13 cellular contexts compared by ENCODE assay signal in genomic region chrX:136856527-136856926, GRCh38. TPM values are rescaled to one million over a fixed set of nuclear protein-coding genes. Genes with fewer than 3 reads are reported as not detected.
DNase-seq lines count a peak whose midpoint lies in the region; ATAC-seq and TF ChIP-seq lines count a peak whose summit lies in the region.
"Had no signal": no experiment of that assay in that cellular context is flagged by ENCODE, and none has a peak within 500 bp of the region (broad histone marks: within the 10 kb centered on the region; RNA-seq: fewer than 3 reads in every experiment).

No MANE protein-coding gene starts in this region.

- ATAC-seq in left cardiac atrium (peak; percentile 47 to 58), Right ventricle myocardium inferior (no peak), HG03025 (IDR thresholded peaks at IDR 0.05; ENCODE audit: low FRiP score, unreplicated experiment) (peak; percentile 84)
- ATAC-seq in stimulated activated naive CD8-positive, alpha-beta T cell treated with anti-CD3 and anti-CD28 coated beads, Interleukin-15, amount 100 ng/mL, for 72 hours = no peak

- intact Hi-C loops in left cardiac atrium (cut with DNase I) = no loop called here
- intact Hi-C loops in Right ventricle myocardium inferior (cut with DNase I) = no loop called here

- TF ChIP-seq EP300 in SK-N-SH (IDR thresholded peaks at IDR 0.05; ENCODE audit: borderline replicate concordance in 1 of 2, low read depth in 1 of 2, low read length in 1 of 2) = no peak

- H3K4me1 ChIP-seq in SK-N-SH (ENCODE audit: control insufficient read depth in 1 of 2, insufficient read depth in 2 of 2, low read depth in 1 of 2, low read length in 1 of 2) = no peaks in the 10 kb centered on the region

- no peak for TF ChIP-seq RAD21 in SK-N-SH (IDR thresholded peaks at IDR 0.05; ENCODE audit: low read length)

- no peaks in the 10 kb centered on the region for H4K20me1 ChIP-seq in SK-N-SH (ENCODE audit: insufficient read depth)

- peaks cover 0 to 24% of the 10 kb centered on the region in 2 experiments for H3K36me3 ChIP-seq in SK-N-SH (replicated peaks in 1 of 2; ENCODE audit: control insufficient read depth in 1 of 2, insufficient read depth in 2 of 2, low read length in 1 of 2)

- no peak for TF ChIP-seq CTCF in SK-N-SH (IDR thresholded peaks at IDR 0.05)

- no peaks in the 10 kb centered on the region for H3K9me3 Mint-ChIP-seq in stimulated activated naive CD8-positive, alpha-beta T cell treated with anti-CD3 and anti-CD28 coated beads, Interleukin-15, amount 100 ng/mL, for 72 hours

- H3K9ac ChIP-seq in SK-N-SH = no peak overlapping the region

- H3F3A ChIP-seq in SK-N-SH (replicated peaks; ENCODE audit: insufficient read depth) = no peaks in the 10 kb centered on the region

- H3K27ac ChIP-seq in SK-N-SH (ENCODE audit: low read depth in 2 of 2, low read length in 1 of 2) = no peak overlapping the region

- no peaks in the 10 kb centered on the region for H3K79me2 ChIP-seq in SK-N-SH (ENCODE audit: insufficient read depth)

- H3K9me2 ChIP-seq in SK-N-SH = no peaks in the 10 kb centered on the region

- peaks cover 41% of the 10 kb centered on the region for H3K4me1 Mint-ChIP-seq in stimulated activated naive CD8-positive, alpha-beta T cell treated with anti-CD3 and anti-CD28 coated beads, Interleukin-15, amount 100 ng/mL, for 72 hours

- H3K4me3 Mint-ChIP-seq in stimulated activated naive CD8-positive, alpha-beta T cell treated with anti-CD3 and anti-CD28 coated beads, Interleukin-15, amount 100 ng/mL, for 72 hours = no peak overlapping the region

- DNase-seq in left cardiac atrium = no peak
- DNase-seq in Right ventricle myocardium inferior (ENCODE audit: missing footprints) = no peak
- DNase-seq in RPMI8226 = peak; percentile 10
- no peak for DNase-seq in stimulated activated naive CD8-positive, alpha-beta T cell treated with anti-CD3 and anti-CD28 coated beads, Interleukin-15, amount 100 ng/mL, for 72 hours
- DNase-seq in stimulated activated CD4-positive, alpha-beta T cell treated with anti-CD3 and anti-CD28 coated beads, Interleukin-2, amount 100 ng/mL, for 48 hours = no peak
- DNase-seq in SK-N-SH = no peak
- no peak for DNase-seq in superior temporal gyrus (ENCODE audit: extremely low spot score)
- DNase-seq: amniotic stem cell, heart right ventricle, midbrain, NCI-H1930, retina had no signal

- CTCF ChIA-PET in SK-N-SH (lab: Yijun Ruan, JAX) = interaction anchor here (0.7 kb wide), 1 partner anchor 749 kb away, joined by 3 read pairs; no protein-coding TSS in a partner anchor

- no peaks in the 10 kb centered on the region for H3K27me3 ChIP-seq in SK-N-SH (ENCODE audit: insufficient read depth)
- H3K27me3 ChIP-seq: heart right ventricle had no signal

- no peak overlapping the region for H3K4me3 ChIP-seq in SK-N-SH (ENCODE audit: low read depth in 2 of 2, low read length in 1 of 2)
- H3K4me3 ChIP-seq: heart right ventricle had no signal

- H3K27ac Mint-ChIP-seq in stimulated activated naive CD8-positive, alpha-beta T cell treated with anti-CD3 and anti-CD28 coated beads, Interleukin-15, amount 100 ng/mL, for 72 hours = peak overlapping the region; percentile 23 to 72

- H2AFZ ChIP-seq in SK-N-SH (ENCODE audit: low read depth) = no peak overlapping the region

- WGBS in SK-N-SH (ENCODE audit: low lambda C conversion rate) = 59% methylated on average over 6 of the region's 6 CpGs

- H3K4me2 ChIP-seq in SK-N-SH = no peak overlapping the region

- POLR2A ChIA-PET in SK-N-SH (lab: Yijun Ruan, JAX) = interaction anchor here (1.0 kb wide), 1 partner anchor 24 kb away, joined by 4 read pairs; the partner anchor contains the start of gene RBMX

- no peaks in the 10 kb centered on the region for H3K27me3 Mint-ChIP-seq in stimulated activated naive CD8-positive, alpha-beta T cell treated with anti-CD3 and anti-CD28 coated beads, Interleukin-15, amount 100 ng/mL, for 72 hours

- no peaks in the 10 kb centered on the region for H3K9me3 ChIP-seq in SK-N-SH
- H3K9me3 ChIP-seq: heart right ventricle had no signal

TF ChIP-seq in SK-N-SH, 30 proteins besides CTCF, POLR2A, EP300 and RAD21:
- TF ChIP-seq JUND (IDR thresholded peaks at IDR 0.05) = no peak
- TF ChIP-seq EZH2phosphoT487 (IDR thresholded peaks at IDR 0.05; ENCODE audit: borderline replicate concordance, low read depth) = no peak
- no peak for TF ChIP-seq MXI1 (IDR thresholded peaks at IDR 0.05; ENCODE audit: low read depth, low read length)
- no peak for TF ChIP-seq RCOR1 (IDR thresholded peaks at IDR 0.05; ENCODE audit: low read length)
- no peak for TF ChIP-seq POLR2AphosphoS5 (IDR thresholded peaks at IDR 0.05; ENCODE audit: low read depth, low read length)
- TF ChIP-seq GABPA (IDR thresholded peaks at IDR 0.05; ENCODE audit: low read depth) = no peak
- TF ChIP-seq USF1 (IDR thresholded peaks at IDR 0.05; ENCODE audit: borderline replicate concordance, low read depth) = no peak
- TF ChIP-seq NFIC (IDR thresholded peaks at IDR 0.05; ENCODE audit: borderline replicate concordance) = no peak
- no peak for TF ChIP-seq MAX (IDR thresholded peaks at IDR 0.05; ENCODE audit: low read depth)
- no peak for TF ChIP-seq RXRA (IDR thresholded peaks at IDR 0.05; ENCODE audit: borderline replicate concordance, low read depth)
- TF ChIP-seq FOXJ3 (CRISPR knock-in tag; IDR thresholded peaks at IDR 0.05) = no peak
- no peak for TF ChIP-seq MEF2A (IDR thresholded peaks at IDR 0.05; ENCODE audit: borderline replicate concordance, low read depth)
- TF ChIP-seq FOSL2 (IDR thresholded peaks at IDR 0.05; ENCODE audit: borderline replicate concordance, low read depth) = no peak
- TF ChIP-seq PBX3 (IDR thresholded peaks at IDR 0.05) = no peak

RNA-seq across cellular contexts. Expression of gene RBMX, which starts 24.0 kb away (rescaled TPM):
- total RNA-seq in left cardiac atrium (100 to 1,000 TPM in 1 of 2 donors, 10 to 100 TPM in 1; 71.7 to 104 TPM), Right ventricle myocardium inferior (73.5 TPM)
- polyA plus RNA-seq in SK-N-SH (2012; rRNA removed) = 131 and 139 TPM in 2 replicates
- polyA plus RNA-seq in SK-N-SH (2012; cell fraction: cytosol; rRNA removed) = 153 and 154 TPM in 2 replicates
- 189 and 300 TPM in 2 replicates for polyA plus RNA-seq in SK-N-SH (2012; cell fraction: nucleus; rRNA removed)

Comparison
In these comparisons a context has a peak if more than half of its experiments do, and no peak if none do; other contexts are left out.
1. ATAC-seq: peak in left cardiac atrium (2 of 2) and HG03025 (single experiment); none in Right ventricle myocardium inferior (single experiment) and stimulated activated naive CD8-positive, alpha-beta T cell treated with anti-CD3 and anti-CD28 coated beads, Interleukin-15, amount 100 ng/mL, for 72 hours (single experiment).